9 cellular contexts compared by ENCODE assay signal in genomic region chr3:12990781-12991480, GRCh38.
DNase-seq lines count a peak whose midpoint lies in the region; ATAC-seq, FAIRE-seq and TF ChIP-seq lines count a peak whose summit lies in the region.
"Had no signal": no experiment of that assay in that cellular context is flagged by ENCODE, and none has a peak within 500 bp of the region (broad histone marks: within the 10 kb centered on the region; RNA-seq: fewer than 3 reads in every experiment).

No MANE protein-coding gene starts in this region.

- H3K27ac ChIP-seq in AG04450 (ENCODE audit: low read depth, low read length) (peak overlapping the region; percentile 78), GM23248 (peak overlapping the region; percentile 59), astrocyte (ENCODE audit: low read depth, low read length) (peak overlapping the region; percentile 38)

- ATAC-seq in GM21367 (IDR thresholded peaks at IDR 0.05; ENCODE audit: unreplicated experiment) (no peak), GM21447 (IDR thresholded peaks at IDR 0.05; ENCODE audit: unreplicated experiment) (no peak), GM18517 (IDR thresholded peaks at IDR 0.05; ENCODE audit: unreplicated experiment) (no peak)

- CTCF ChIA-PET in AG04450 (lab: Charles Lee) = interaction anchor here (1.2 kb wide), 1 partner anchor 9 kb away, joined by 3 read pairs; no protein-coding TSS in a partner anchor

- H3K36me3 ChIP-seq in GM23248 (ENCODE audit: low read depth) (no peaks in the 10 kb centered on the region), astrocyte (ENCODE audit: insufficient read depth, low read length) (no peaks in the 10 kb centered on the region)

- peak overlapping the region; percentile 97 for H3K27ac Mint-ChIP-seq in astrocyte (ENCODE audit: unreplicated experiment)
- H3K27ac Mint-ChIP-seq: activated CD4-positive, alpha-beta T cell treated with anti-CD3 and anti-CD28 coated beads, Interleukin-2, amount 10 ng/mL, durations not matched to agents 24 days and 14 days had no signal

- 26% methylated on average over 15 to 16 of the region's 16 CpGs for WGBS in GM23248 (ENCODE audit: low coverage in 1 of 2, low lambda C conversion rate in 2 of 2, missing lambda C conversion rate in 2 of 2), 2 experiments

- peaks cover 3% of the 10 kb centered on the region for H3K36me3 Mint-ChIP-seq in astrocyte (ENCODE audit: low read depth, unreplicated experiment)

- no peaks in the 10 kb centered on the region for H3K9me2 ChIP-seq in GM23248 (ENCODE audit: insufficient read depth)

- H3K4me2 ChIP-seq in GM23248 (ENCODE audit: unreplicated experiment) = peak overlapping the region; percentile 39
- H3K4me2 ChIP-seq in astrocyte (ENCODE audit: low read length) = peak overlapping the region; percentile 64

- H3K9me3 Mint-ChIP-seq in astrocyte (ENCODE audit: unreplicated experiment) = no peaks in the 10 kb centered on the region
- H3K9me3 Mint-ChIP-seq: activated CD4-positive, alpha-beta T cell treated with anti-CD3 and anti-CD28 coated beads, Interleukin-2, amount 10 ng/mL, durations not matched to agents 24 days and 14 days had no signal

- H3K9ac ChIP-seq in GM23248 (peak overlapping the region; percentile 21; the same call in 1 of the 2 replicates), astrocyte (ENCODE audit: low read length) (peak overlapping the region; percentile 19)

- peak overlapping the region; percentile 75 for H2AFZ ChIP-seq in GM23248
- H2AFZ ChIP-seq in astrocyte (ENCODE audit: low read depth, low read length) = peak overlapping the region; percentile 48

- peaks cover 4% of the 10 kb centered on the region; the same call in 1 of the 2 replicates for H3K9me3 ChIP-seq in AG04450 (ENCODE audit: control insufficient read depth, insufficient read depth, low read length)
- H3K9me3 ChIP-seq in GM23248 (ENCODE audit: low read depth) = no peaks in the 10 kb centered on the region
- no peaks in the 10 kb centered on the region for H3K9me3 ChIP-seq in astrocyte (ENCODE audit: insufficient read depth, low read depth, low read length)

- H3K4me3 Mint-ChIP-seq in astrocyte (ENCODE audit: unreplicated experiment) = peak overlapping the region; percentile 31
- H3K4me3 Mint-ChIP-seq: activated CD4-positive, alpha-beta T cell treated with anti-CD3 and anti-CD28 coated beads, Interleukin-2, amount 10 ng/mL, durations not matched to agents 24 days and 14 days had no signal

- H3K4me3 ChIP-seq in AG04450 (ENCODE audit: low read depth, low read length) (no peak overlapping the region), GM23248 (0 out of 2 replicates have a peak overlapping the region, but pooled peaks have one; percentile 25), astrocyte (ENCODE audit: insufficient read depth, low read depth, low read length) (no peak overlapping the region)

- H3K27me3 ChIP-seq in AG04450 (ENCODE audit: control insufficient read depth, insufficient read depth, low read length) (peaks cover 8% of the 10 kb centered on the region), GM23248 (replicated peaks; ENCODE audit: insufficient read depth) (no peaks in the 10 kb centered on the region), astrocyte (ENCODE audit: insufficient read depth, low read length) (no peaks in the 10 kb centered on the region)

- peak; percentile 87 for FAIRE-seq in astrocyte (lab: Jason Lieb, UNC)

- no peak for TF ChIP-seq CTCF in AG04450 (IDR thresholded peaks at IDR 0.05; ENCODE audit: low read depth, low read length)
- TF ChIP-seq CTCF in astrocyte (IDR thresholded peaks at IDR 0.05; ENCODE audit: insufficient read depth, low read depth, low read length) = no peak

- H3K4me1 Mint-ChIP-seq in astrocyte (ENCODE audit: low read depth, unreplicated experiment) = peaks cover 24% of the 10 kb centered on the region

- DNase-seq in AG04450 (ENCODE audit: low read depth, low spot score) = peak; percentile 56
- DNase-seq in GM23248 = peak; percentile 94
- peak; percentile 88 for DNase-seq in astrocyte (ENCODE audit: low read depth)
- DNase-seq in islet precursor cell = peak; percentile 87
- no peak for DNase-seq in NCI-H446 (lab: John Stamatoyannopoulos, UW)
- DNase-seq: activated CD4-positive, alpha-beta T cell treated with anti-CD3 and anti-CD28 coated beads, Interleukin-2, amount 10 ng/mL, durations not matched to agents 24 days and 14 days had no signal

- H4K20me1 ChIP-seq in GM23248 (ENCODE audit: insufficient read depth) = no peaks in the 10 kb centered on the region
- H4K20me1 ChIP-seq in astrocyte (ENCODE audit: insufficient read depth, low read length) = peaks cover 12% of the 10 kb centered on the region

- no peaks in the 10 kb centered on the region for H3K27me3 Mint-ChIP-seq in astrocyte (ENCODE audit: low read depth, unreplicated experiment)
- H3K27me3 Mint-ChIP-seq: activated CD4-positive, alpha-beta T cell treated with anti-CD3 and anti-CD28 coated beads, Interleukin-2, amount 10 ng/mL, durations not matched to agents 24 days and 14 days had no signal

- in situ Hi-C loops in GM23248 (cut with MboI) = no loop called here

- H3K4me1 ChIP-seq in GM23248 (ENCODE audit: insufficient read depth) (peaks cover 13% of the 10 kb centered on the region), astrocyte (ENCODE audit: insufficient read depth, low read length) (peaks cover 18% of the 10 kb centered on the region)

- POLR2A ChIA-PET in AG04450 (lab: Yijun Ruan, JAX) = no interaction called here

- peaks cover 9% of the 10 kb centered on the region; the same call in 1 of the 2 replicates for H3F3A ChIP-seq in GM23248 (ENCODE audit: insufficient read depth)

- H3K79me2 ChIP-seq in GM23248 (ENCODE audit: insufficient read depth) (no peaks in the 10 kb centered on the region), astrocyte (ENCODE audit: insufficient read depth, low read length) (no peaks in the 10 kb centered on the region)

Comparison
In these comparisons a context has a peak if more than half of its experiments do, and no peak if none do; other contexts are left out.
1. DNase-seq: peak in AG04450 (single experiment), GM23248 (single experiment), astrocyte (single experiment) and islet precursor cell (single experiment); none in NCI-H446 (0 of 2).
2. Peak in every context shown above with its lines, with median percentiles within 50 percentile points of each other: H3K27ac ChIP-seq.